ENCODE assay signal across 21 cellular contexts in the genomic region with DNA sequence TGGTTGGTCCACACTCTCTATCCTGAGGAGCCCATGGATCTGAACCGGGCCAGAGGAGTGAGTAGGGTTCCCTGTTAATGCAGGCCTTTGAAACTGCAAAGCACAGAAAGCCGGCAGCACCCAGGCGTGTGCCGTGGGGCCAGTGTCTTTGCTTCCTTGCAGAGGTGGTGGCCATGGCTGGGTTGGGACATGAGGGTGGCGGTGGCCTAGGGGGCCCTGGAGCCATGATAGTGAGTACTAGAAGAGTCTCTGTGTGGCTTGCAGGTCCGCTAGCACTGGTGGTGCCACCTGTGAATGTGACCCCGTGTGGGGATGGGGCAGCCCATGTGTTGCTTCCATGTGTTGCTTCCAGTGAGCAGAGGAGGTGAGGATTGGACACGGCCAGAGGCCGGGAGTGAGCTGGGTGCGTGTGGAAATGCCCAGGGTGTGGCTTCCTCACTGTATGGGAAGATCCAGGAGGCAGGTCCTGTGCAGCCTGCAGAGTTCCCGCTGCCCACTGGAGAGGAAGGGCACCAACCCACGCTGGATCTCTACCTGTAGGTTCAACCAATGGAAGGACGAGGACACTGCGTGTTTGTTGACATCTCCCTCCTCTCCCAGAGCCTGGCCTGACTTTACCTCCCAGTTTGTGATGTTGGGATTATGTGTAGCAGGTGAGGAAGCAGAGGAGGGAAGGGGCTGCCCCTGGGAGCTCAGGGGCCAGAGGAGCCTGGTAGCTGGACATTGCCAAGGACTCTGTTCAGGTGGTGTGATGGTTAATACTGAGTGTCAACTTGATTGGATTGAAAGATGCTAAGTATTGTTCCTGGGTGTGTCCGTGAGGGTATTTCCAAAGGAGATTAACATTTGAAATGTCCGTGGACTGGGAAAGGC.
"Had no signal": no experiment of that assay in that cellular context is flagged by ENCODE, and none has a peak within 500 bp of the region (broad histone marks: within the 10 kb centered on the region; RNA-seq: fewer than 3 reads in every experiment).

No MANE protein-coding gene starts in this region.

- H3K27me3 ChIP-seq: ovary, upper lobe of left lung had no signal

- H3K36me3 Mint-ChIP-seq: naive thymus-derived CD4-positive, alpha-beta T cell had no signal

- H3K36me3 ChIP-seq: heart left ventricle, ovary, upper lobe of left lung had no signal

- H3K27ac ChIP-seq: heart left ventricle, ovary, upper lobe of left lung had no signal

- ATAC-seq: naive thymus-derived CD4-positive, alpha-beta T cell; right cardiac atrium had no signal

- H3K4me3 Mint-ChIP-seq: endodermal cell; naive thymus-derived CD4-positive, alpha-beta T cell; nephron progenitor cell had no signal

- DNase-seq: cerebellar nuclear complex; dermis blood vessel endothelial cell; effector CD4-positive, alpha-beta T cell; endodermal cell; erythroblast; heart left ventricle; hippocampal formation; mammary epithelial cell; naive thymus-derived CD4-positive, alpha-beta T cell; nephron progenitor cell; ovary; right cardiac atrium; small intestine; stimulated activated CD4-positive, alpha-beta T cell treated with anti-CD3 and anti-CD28 coated beads, Interleukin-12 subunit alpha, Interleukin-12 subunit beta, amount 100 ng/mL, for 4 hours; stimulated activated CD4-positive, alpha-beta T cell treated with anti-CD3 and anti-CD28 coated beads, Interleukin-2, amount 100 ng/mL, for 48 hours; stimulated activated naive CD4-positive, alpha-beta T cell treated with Interleukin-2 at 50 U/mL for 16 hours; upper lobe of left lung had no signal

- H3K4me3 ChIP-seq: heart left ventricle, ovary, upper lobe of left lung had no signal

- H3K9me3 ChIP-seq: heart left ventricle, ovary, upper lobe of left lung had no signal

- H3K4me1 ChIP-seq: upper lobe of left lung had no signal

- H3K27ac Mint-ChIP-seq: endodermal cell; naive thymus-derived CD4-positive, alpha-beta T cell; nephron progenitor cell had no signal

- FAIRE-seq: colon, endothelial cell of umbilical vein, frontal cortex, islet of Langerhans, small intestine had no signal

- H3K4me1 Mint-ChIP-seq: endodermal cell, nephron progenitor cell had no signal
